8 cellular contexts compared by ENCODE assay signal in the genomic region with DNA sequence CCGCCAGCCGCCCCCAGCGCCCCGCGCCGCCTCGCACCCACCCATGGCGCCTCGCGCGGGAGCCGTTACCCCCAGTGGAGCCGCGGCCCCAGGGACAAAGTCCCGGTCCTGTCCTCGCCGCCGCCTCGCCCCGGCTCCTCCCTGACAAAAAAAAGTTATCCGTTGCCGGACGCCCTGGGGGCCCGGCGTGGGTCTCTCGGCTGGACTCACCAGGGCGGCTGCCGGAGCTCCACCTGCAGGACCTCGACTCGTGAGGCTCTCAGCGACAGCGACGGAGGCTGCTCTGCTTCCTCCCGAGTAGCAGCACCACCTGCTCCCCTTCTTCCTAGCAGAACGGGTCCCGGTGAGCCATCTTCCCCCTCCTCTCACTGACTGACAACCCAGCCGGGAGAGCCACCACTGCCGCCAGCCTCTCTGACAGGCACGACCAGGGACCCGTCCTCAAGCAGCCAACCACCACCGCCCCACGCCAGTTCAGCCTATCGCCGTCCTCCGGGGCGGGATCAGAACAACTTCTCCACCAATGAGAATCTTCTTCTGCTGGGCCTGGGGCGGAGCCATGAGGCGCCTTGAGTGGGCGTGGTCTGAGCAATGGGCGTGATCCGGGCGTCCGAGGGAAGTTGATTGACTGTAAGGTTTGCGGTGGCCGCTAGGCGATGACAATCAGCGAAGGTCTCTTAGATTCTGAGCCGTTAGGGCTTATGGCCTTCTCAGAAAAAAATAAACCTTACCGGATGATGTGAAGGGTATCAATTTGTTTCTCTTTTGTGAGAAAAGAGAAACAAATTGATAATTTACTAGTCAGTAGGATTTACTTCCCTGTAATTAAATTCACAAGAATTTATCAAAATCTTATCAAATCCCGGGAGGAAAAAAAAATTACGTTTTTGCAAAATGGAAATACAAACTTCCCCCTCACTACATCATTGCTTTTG. TPM values are rescaled to one million over a fixed set of nuclear protein-coding genes. Genes with fewer than 3 reads are reported as not detected.
DNase-seq lines count a peak whose midpoint lies in the region; TF ChIP-seq lines count a peak whose summit lies in the region.

HYCC1 (minus strand) TSS at position 416 of the 935 bp plus-strand sequence. CDS start 23,019 bp downstream, outside the sequence.

- H3K9me3 Mint-ChIP-seq in neural crest cell = no peaks in the 10 kb centered on the region

- H3K9ac ChIP-seq in stomach smooth muscle (ENCODE audit: low read length in 2 of 2) = peak within 1 kb of the TSS; percentile 76 to 77

- H3K36me3 Mint-ChIP-seq in neural crest cell (ENCODE audit: low read depth) = no peaks in the 10 kb centered on the region

- peaks cover 37% of the 10 kb centered on the region for H3K4me1 ChIP-seq in HAP-1
- peaks cover 4% of the 10 kb centered on the region for H3K4me1 ChIP-seq in stomach smooth muscle (ENCODE audit: control insufficient read depth, insufficient read depth, low read length)

- DNase-seq in GDM1 (lab: John Stamatoyannopoulos, UW) = peak; percentile 99
- DNase-seq in HAP-1 (ENCODE audit: low spot score in 2 of 2) = peak; percentile 99
- peak; percentile 98 for DNase-seq in MG63
- DNase-seq in SIG-M5 (lab: John Stamatoyannopoulos, UW) = peak; percentile 94
- peak; percentile 92 for DNase-seq in activated gamma-delta T cell (lab: John Stamatoyannopoulos, UW)
- DNase-seq in fibroblast of villous mesenchyme (ENCODE audit: low read depth) = peak; percentile 99
- peak; percentile 98 for DNase-seq in neural crest cell (ENCODE audit: low read depth, low spot score)

- H3K4me3 ChIP-seq in HAP-1 (peak within 1 kb of the TSS; percentile 91), MG63 (peak within 1 kb of the TSS; percentile 90), fibroblast of villous mesenchyme (ENCODE audit: low read depth, low read length) (peak within 1 kb of the TSS; percentile 94), stomach smooth muscle (ENCODE audit: low read length in 2 of 2) (peak within 1 kb of the TSS; percentile 89 to 94)

- no peak within 1 kb of the TSS for H3K27ac ChIP-seq in stomach smooth muscle (ENCODE audit: low read length)

- TF ChIP-seq CTCF in fibroblast of villous mesenchyme (IDR thresholded peaks at IDR 0.05; ENCODE audit: insufficient read depth, low read depth, low read length) (peak; percentile 53), neural crest cell (conservative IDR thresholded peaks at IDR 0.05) (peak; percentile 67)

- no peaks in the 10 kb centered on the region for H3K36me3 ChIP-seq in HAP-1 (replicated peaks)
- H3K36me3 ChIP-seq in MG63 = no peaks in the 10 kb centered on the region
- no peaks in the 10 kb centered on the region for H3K36me3 ChIP-seq in stomach smooth muscle (ENCODE audit: control insufficient read depth in 2 of 2, insufficient read depth in 2 of 2, low read length in 2 of 2)

- H3K4me3 Mint-ChIP-seq in neural crest cell = peak within 1 kb of the TSS; percentile 99

- H3K4me1 Mint-ChIP-seq in neural crest cell = peaks cover 19% of the 10 kb centered on the region

- in situ Hi-C loops in HAP-1 (cut with MboI; ENCODE audit: low sequenced_read_pairs) = no loop called here

- no peaks in the 10 kb centered on the region for H3K27me3 ChIP-seq in HAP-1 (ENCODE audit: low read depth)
- no peaks in the 10 kb centered on the region for H3K27me3 ChIP-seq in MG63
- H3K27me3 ChIP-seq in stomach smooth muscle (ENCODE audit: control insufficient read depth in 1 of 2, insufficient read depth in 2 of 2, low read length in 2 of 2) = no peaks in the 10 kb centered on the region

- peak within 1 kb of the TSS; percentile 83 for H3K27ac Mint-ChIP-seq in neural crest cell (ENCODE audit: unreplicated experiment)

- H3K27me3 Mint-ChIP-seq in neural crest cell (ENCODE audit: low read depth) = peaks cover 3% of the 10 kb centered on the region

- H3K9me3 ChIP-seq in HAP-1 = no peaks in the 10 kb centered on the region
- no peaks in the 10 kb centered on the region for H3K9me3 ChIP-seq in MG63
- H3K9me3 ChIP-seq in stomach smooth muscle (ENCODE audit: control insufficient read depth in 2 of 2, low read length in 2 of 2) = no peaks in the 10 kb centered on the region

RNA-seq across cellular contexts. Expression of gene HYCC1, which starts in this region (rescaled TPM):
- 19.6 and 24.8 TPM in 2 replicates for total RNA-seq in MG63 (2014; rRNA removed; shearing (Covaris generic); ENCODE audit: low replicate concordance)
- 59.3 and 69.1 TPM in 2 replicates for total RNA-seq in fibroblast of villous mesenchyme
- total RNA-seq in neural crest cell = 62.3 and 73.7 TPM in 2 replicates
